Comparison of ENCODE assay signal across 9 cellular contexts in the genomic region with DNA sequence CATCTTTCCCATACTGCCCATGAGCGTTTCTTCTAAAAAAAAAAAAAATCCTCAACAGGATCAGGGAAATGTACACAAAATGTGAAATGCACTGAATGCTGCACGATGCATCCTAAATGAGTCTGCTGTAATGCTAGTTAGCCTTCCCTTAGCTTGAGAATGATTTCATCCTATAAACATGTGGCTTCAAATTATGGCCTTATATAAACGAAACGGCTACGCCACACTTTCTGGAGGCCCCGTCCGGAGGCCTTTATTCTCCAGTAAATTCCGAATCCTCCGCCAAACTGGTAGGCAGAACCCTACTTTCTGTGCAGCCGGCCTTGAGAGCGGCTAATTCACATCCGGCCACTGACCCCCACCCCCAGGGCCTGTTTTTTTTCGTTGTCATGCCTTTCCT. TPM values are rescaled to one million over a fixed set of nuclear protein-coding genes. Genes with fewer than 3 reads are reported as not detected.
A peak's percentile ranks its signal among the peaks of the same experiment; 100 is the strongest.
DNase-seq lines count a peak whose midpoint lies in the region; TF ChIP-seq lines count a peak whose summit lies in the region.
"Had no signal": no experiment of that assay in that cellular context is flagged by ENCODE, and none has a peak within 500 bp of the region (broad histone marks: within the 10 kb centered on the region; RNA-seq: fewer than 3 reads in every experiment).

No MANE protein-coding gene starts in this region.

- H3K4me1 Mint-ChIP-seq in nephron, result peaks cover 9% of the 10 kb centered on the region

- TF ChIP-seq CTCF in Peyer's patch (IDR thresholded peaks at IDR 0.05), result no peak
- TF ChIP-seq CTCF in nephron (IDR thresholded peaks at IDR 0.05; ENCODE audit: unreplicated experiment in 3 of 3), result no peak

- H3K9me3 ChIP-seq in Peyer's patch (no peaks in the 10 kb centered on the region), duodenal mucosa (ENCODE audit: control insufficient read depth in 1 of 2, low read length in 2 of 2) (no peaks in the 10 kb centered on the region)

- H3K79me2 ChIP-seq in ACC112 (ENCODE audit: control insufficient read depth, insufficient read depth, low read length, unreplicated experiment), result peaks cover 85% of the 10 kb centered on the region

- H3K4me1 ChIP-seq in ACC112 (ENCODE audit: control insufficient read depth, insufficient read depth, low read length, unreplicated experiment) (peaks cover 21% of the 10 kb centered on the region), Peyer's patch (peaks cover 0 to 29% (median 18%) of the 10 kb centered on the region in 4 donors), duodenal mucosa (ENCODE audit: control insufficient read depth in 1 of 2, insufficient read depth in 2 of 2, low read length in 2 of 2) (peaks cover 14 to 27% of the 10 kb centered on the region in 2 donors)

- no peaks in the 10 kb centered on the region for H3K27me3 Mint-ChIP-seq in nephron (ENCODE audit: low read depth)

- no peak overlapping the region for H3K4me3 ChIP-seq in ACC112 (ENCODE audit: low read depth, low read length)
- no peak overlapping the region for H3K4me3 ChIP-seq in Peyer's patch
- no peak overlapping the region for H3K4me3 ChIP-seq in duodenal mucosa (ENCODE audit: low read depth in 1 of 2, low read length in 2 of 2)

- no peak overlapping the region for H2AFZ ChIP-seq in ACC112 (ENCODE audit: low read length, unreplicated experiment)

- H3K9ac ChIP-seq in duodenal mucosa (ENCODE audit: low read depth in 1 of 2, low read length in 2 of 2), result no peak overlapping the region

- TF ChIP-seq POLR2A in Peyer's patch (IDR thresholded peaks at IDR 0.05), result no peak

- DNase-seq in Peyer's patch, result no peak
- DNase-seq in NCI-H345 (lab: John Stamatoyannopoulos, UW), result no peak
- no peak for DNase-seq in NCI-H2171 treated with DMSO at 0.1 percent for 48 hours (lab: John Stamatoyannopoulos, UW)
- DNase-seq in HPDE6-E6E7 (ENCODE audit: extremely low spot score), result no peak
- DNase-seq in SHP77 treated with DMSO at 0.1 percent for 48 hours (lab: John Stamatoyannopoulos, UW), result no peak
- DNase-seq: activated CD4-positive, alpha-beta T cell treated with anti-CD3 and anti-CD28 coated beads for 48 hours had no signal

- no peaks in the 10 kb centered on the region for H3K9me3 Mint-ChIP-seq in nephron

- no peaks in the 10 kb centered on the region for H3K36me3 ChIP-seq in ACC112 (ENCODE audit: insufficient read depth, low read length)
- no peaks in the 10 kb centered on the region for H3K36me3 ChIP-seq in Peyer's patch
- peaks cover 5 to 6% of the 10 kb centered on the region in 2 donors for H3K36me3 ChIP-seq in duodenal mucosa (ENCODE audit: control insufficient read depth in 1 of 2, insufficient read depth in 2 of 2, low read length in 2 of 2)

- H3K27ac ChIP-seq in ACC112 (ENCODE audit: low read depth, low read length) (peak overlapping the region; percentile 86), Peyer's patch (peak overlapping the region; percentile 63 to 79 (median 70)), duodenal mucosa (ENCODE audit: low read depth, low read length) (peak overlapping the region; percentile 34)

- peaks cover 7% of the 10 kb centered on the region for H3K36me3 Mint-ChIP-seq in nephron (ENCODE audit: low read depth)

- H3K27me3 ChIP-seq in ACC112 (ENCODE audit: insufficient read depth, low read length) (no peaks in the 10 kb centered on the region), Peyer's patch (no peaks in the 10 kb centered on the region), duodenal mucosa (ENCODE audit: control insufficient read depth in 1 of 2, insufficient read depth in 2 of 2, low read length in 2 of 2) (no peaks in the 10 kb centered on the region)

- H3K4me3 Mint-ChIP-seq in nephron, result no peak overlapping the region

- H3K27ac Mint-ChIP-seq in nephron, result peak overlapping the region; percentile 18 to 63 (median 40)

RNA-seq across cellular contexts. Expression of a gene that starts 13.7 kb away (rescaled TPM):
- total RNA-seq in Peyer's patch, result 100 to 1,000 TPM in 3 of 4 donors, 10 to 100 TPM in 1; 65.3 to 578 (median 143) TPM

RNA-seq across cellular contexts. Expression of a gene that starts 14.0 kb away (rescaled TPM):
- total RNA-seq in Peyer's patch, result 10 to 100 TPM in 2 of 4 donors, 1 to 10 TPM in 2; 9.7 to 29.7 (median 10.1) TPM

Comparison
In these comparisons a context has a peak if more than half of its experiments do, and no peak if none do; other contexts are left out.
1. H3K27ac ChIP-seq: peak in every context shown above with its lines; median percentile 86 in ACC112; 70 in Peyer's patch; 34 in duodenal mucosa.